ENCODE assay signal across 8 cellular contexts in the genomic region with DNA sequence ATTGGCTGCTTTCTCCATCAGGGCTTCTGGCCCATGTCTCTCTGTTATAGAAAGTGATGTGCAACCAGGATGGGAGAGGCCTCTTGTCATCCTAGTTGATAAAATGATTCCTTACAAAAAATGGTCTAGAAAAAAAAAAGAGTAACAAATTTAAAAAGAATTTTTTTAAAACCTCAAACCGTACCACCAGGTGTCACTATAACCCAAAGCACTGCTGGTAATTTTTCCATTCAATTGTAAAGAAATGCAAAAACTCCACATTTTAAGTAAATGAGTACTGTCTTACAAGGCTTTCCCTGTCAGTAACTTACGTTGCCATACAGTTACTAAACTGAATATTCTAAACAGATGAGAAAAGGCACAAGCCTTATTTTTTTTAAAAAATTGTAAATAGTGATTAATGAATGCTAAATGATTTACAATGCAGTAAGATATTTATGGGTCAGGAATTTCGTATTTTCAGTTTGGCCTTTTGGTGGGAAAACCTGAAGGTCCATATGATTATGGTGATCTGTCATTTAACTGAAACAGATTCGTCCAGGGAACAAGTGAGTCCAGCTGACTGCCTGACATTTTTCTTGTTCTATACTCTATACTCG.
A peak's percentile ranks its signal among the peaks of the same experiment; 100 is the strongest.
DNase-seq lines count a peak whose midpoint lies in the region; ATAC-seq and TF ChIP-seq lines count a peak whose summit lies in the region.

No MANE protein-coding gene starts in this region.

- no peak for ATAC-seq in GM19351 (IDR thresholded peaks at IDR 0.05; ENCODE audit: unreplicated experiment)
- ATAC-seq in HG03159 (IDR thresholded peaks at IDR 0.05; ENCODE audit: unreplicated experiment), result no peak

- TF ChIP-seq CTCF in brain microvascular endothelial cell (IDR thresholded peaks at IDR 0.05; ENCODE audit: low read depth, low read length, missing control alignments), result peak; percentile 34

- H3K27ac ChIP-seq in brain microvascular endothelial cell, result no peak overlapping the region

- H3K27me3 ChIP-seq in brain microvascular endothelial cell (replicated peaks), result no peaks in the 10 kb centered on the region

- DNase-seq in activated CD4-positive, alpha-beta T cell treated with anti-CD3 and anti-CD28 coated beads for 48 hours, result peak; percentile 6
- DNase-seq in activated CD4-positive, alpha-beta T cell treated with anti-CD3 and anti-CD28 coated beads for 4 hours, result no peak
- peak; percentile 51 for DNase-seq in NCI-H1694 treated with DMSO at 0.1 percent for 48 hours (lab: John Stamatoyannopoulos, UW)
- DNase-seq in brain microvascular endothelial cell, result peak; percentile 38
- peak; percentile 37 for DNase-seq in midbrain (lab: John Stamatoyannopoulos, UW)
- DNase-seq in COLO668 (lab: John Stamatoyannopoulos, UW; ENCODE audit: unreplicated experiment), result no peak

- in situ Hi-C loops in brain microvascular endothelial cell (cut with HindIII; ENCODE audit: low pct_ligation_motif_present, low sequenced_read_pairs), result loop anchor here (25.0 kb wide), 1 partner anchor 103 kb away; no protein-coding TSS in a partner anchor

- H3K4me3 ChIP-seq in brain microvascular endothelial cell (ENCODE audit: low read depth, low read length), result no peak overlapping the region

- peaks cover 4% of the 10 kb centered on the region for H3K36me3 ChIP-seq in brain microvascular endothelial cell (replicated peaks)

Comparison
In these comparisons a context has a peak if more than half of its experiments do, and no peak if none do; other contexts are left out.
1. DNase-seq: peak in activated CD4-positive, alpha-beta T cell treated with anti-CD3 and anti-CD28 coated beads for 48 hours (single experiment), NCI-H1694 treated with DMSO at 0.1 percent for 48 hours (single experiment), brain microvascular endothelial cell (single experiment) and midbrain (single experiment); none in activated CD4-positive, alpha-beta T cell treated with anti-CD3 and anti-CD28 coated beads for 4 hours (0 of 2) and COLO668 (single experiment).